28 cellular contexts compared by ENCODE assay signal in the genomic region with DNA sequence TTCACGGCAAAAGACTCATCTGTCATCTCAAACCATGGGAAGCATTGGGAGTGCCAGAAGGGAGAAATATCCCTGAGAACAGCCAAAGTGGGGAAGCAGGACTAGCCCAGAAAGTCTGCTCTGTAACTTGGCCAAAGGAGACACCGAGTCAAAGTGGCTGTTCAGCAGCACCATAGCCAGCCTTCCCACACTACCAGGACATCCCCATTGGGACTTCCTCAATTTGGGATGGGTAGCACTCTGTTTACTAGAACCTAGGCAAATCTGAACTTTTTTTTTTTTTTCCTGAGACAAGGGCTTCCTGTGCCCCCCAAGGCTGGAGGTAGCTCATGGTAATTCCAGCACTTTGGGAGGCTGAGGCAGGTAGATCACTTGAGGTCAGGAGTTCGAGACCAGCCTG.
"Had no signal": no experiment of that assay in that cellular context is flagged by ENCODE, and none has a peak within 500 bp of the region (broad histone marks: within the 10 kb centered on the region; RNA-seq: fewer than 3 reads in every experiment).

No MANE protein-coding gene starts in this region.

- DNase-seq: colonic mucosa; effector memory CD4-positive, alpha-beta T cell; foreskin keratinocyte; heart left ventricle; kidney; left lung; mesenchymal stem cell; naive thymus-derived CD8-positive, alpha-beta T cell; stimulated activated CD4-positive, alpha-beta T cell treated with anti-CD3 and anti-CD28 coated beads, Interleukin-12 subunit alpha, Interleukin-12 subunit beta, amount 100 ng/mL, for 4 hours; stimulated activated CD4-positive, alpha-beta T cell treated with anti-CD3 and anti-CD28 coated beads, Interleukin-1b, Interleukin-23, amount 100 ng/mL, for 48 hours; stimulated activated CD4-positive, alpha-beta T cell treated with anti-CD3 and anti-CD28 coated beads, Interleukin-4, amount 100 ng/mL, for 1 hour; stimulated activated CD8-positive, alpha-beta memory T cell treated with anti-CD3 and anti-CD28 coated beads, Interleukin-4, amount 100 ng/mL, for 48 hours; stimulated activated naive CD4-positive, alpha-beta T cell; stimulated activated naive CD8-positive, alpha-beta T cell treated with anti-CD3 and anti-CD28 coated beads, Interleukin-15, amount 100 ng/mL, for 72 hours; transverse colon had no signal

- H3K4me3 Mint-ChIP-seq: dendritic cell treated with granulocyte-macrophage colony-stimulating factor and Interleukin-4, amounts not matched to agents 40 ng/mL and 50 ng/mL, for 4 days; mesothelial cell of epicardium; naive thymus-derived CD8-positive, alpha-beta T cell; stimulated activated naive CD8-positive, alpha-beta T cell treated with anti-CD3 and anti-CD28 coated beads, Interleukin-15, amount 100 ng/mL, for 72 hours had no signal

- H3K4me1 Mint-ChIP-seq: mesothelial cell of epicardium; naive thymus-derived CD8-positive, alpha-beta T cell; stimulated activated naive CD8-positive, alpha-beta T cell treated with anti-CD3 and anti-CD28 coated beads, Interleukin-15, amount 100 ng/mL, for 72 hours had no signal

- H3K4me1 ChIP-seq: colonic mucosa, esophagus muscularis mucosa, foreskin keratinocyte, gastroesophageal sphincter, left lung, parathyroid adenoma, suprapubic skin, transverse colon, vagina had no signal

- H3K9me3 Mint-ChIP-seq: dendritic cell treated with granulocyte-macrophage colony-stimulating factor and Interleukin-4, amounts not matched to agents 40 ng/mL and 50 ng/mL, for 4 days had no signal

- H3K27ac Mint-ChIP-seq: dendritic cell treated with granulocyte-macrophage colony-stimulating factor and Interleukin-4, amounts not matched to agents 40 ng/mL and 50 ng/mL, for 4 days; naive thymus-derived CD8-positive, alpha-beta T cell; progenitor cell of endocrine pancreas had no signal

- H3K36me3 ChIP-seq: colonic mucosa, left lung, neutrophil, right atrium auricular region, transverse colon, vagina had no signal

- H3K9me3 ChIP-seq: colonic mucosa, neutrophil, suprapubic skin, vagina had no signal

- H3K27ac ChIP-seq: colonic mucosa, esophagus muscularis mucosa, foreskin keratinocyte, gastroesophageal sphincter, heart left ventricle, hepatocyte, left lung, neutrophil, parathyroid adenoma, right atrium auricular region, suprapubic skin, transverse colon, vagina had no signal

- H3K27me3 ChIP-seq: colonic mucosa, esophagus muscularis mucosa, foreskin keratinocyte, gastroesophageal sphincter, heart left ventricle, hepatocyte, left lung, neutrophil, suprapubic skin, transverse colon, vagina had no signal

- ATAC-seq: foreskin keratinocyte; gastroesophageal sphincter; heart left ventricle; left lung; naive thymus-derived CD8-positive, alpha-beta T cell; sciatic nerve; stimulated activated naive CD8-positive, alpha-beta T cell treated with anti-CD3 and anti-CD28 coated beads, Interleukin-15, amount 100 ng/mL, for 72 hours had no signal

- H3K27me3 Mint-ChIP-seq: dendritic cell treated with granulocyte-macrophage colony-stimulating factor and Interleukin-4, amounts not matched to agents 40 ng/mL and 50 ng/mL, for 4 days; progenitor cell of endocrine pancreas; stimulated activated naive CD8-positive, alpha-beta T cell treated with anti-CD3 and anti-CD28 coated beads, Interleukin-15, amount 100 ng/mL, for 72 hours had no signal

- H3K4me3 ChIP-seq: colonic mucosa, esophagus muscularis mucosa, gastroesophageal sphincter, heart left ventricle, hepatocyte, left lung, right atrium auricular region, smooth muscle cell, suprapubic skin, transverse colon, vagina had no signal
